Comparison of ENCODE assay signal across 9 cellular contexts in genomic region chr9:33524431-33524947, GRCh38. TPM values are rescaled to one million over a fixed set of nuclear protein-coding genes. Genes with fewer than 3 reads are reported as not detected.
A peak's percentile ranks its signal among the peaks of the same experiment; 100 is the strongest.
DNase-seq lines count a peak whose midpoint lies in the region; ATAC-seq and TF ChIP-seq lines count a peak whose summit lies in the region.
"Had no signal": no experiment of that assay in that cellular context is flagged by ENCODE, and none has a peak within 500 bp of the region (broad histone marks: within the 10 kb centered on the region; RNA-seq: fewer than 3 reads in every experiment).

No MANE protein-coding gene starts in this region.

- H3K36me3 Mint-ChIP-seq in effector memory CD8-positive, alpha-beta T cell (ENCODE audit: insufficient read depth): no peaks in the 10 kb centered on the region
- no peaks in the 10 kb centered on the region for H3K36me3 Mint-ChIP-seq in neural progenitor cell

- H4K20me1 ChIP-seq in neural progenitor cell (ENCODE audit: low read depth): no peaks in the 10 kb centered on the region
- H4K20me1 ChIP-seq: BLaER1 had no signal

- H3K4me2 ChIP-seq in neural progenitor cell: peak overlapping the region; percentile 96
- H3K4me2 ChIP-seq: BLaER1 had no signal

- H3K9me3 ChIP-seq in Panc1 (ENCODE audit: control insufficient read depth, insufficient read depth, low read depth, low read length): no peaks in the 10 kb centered on the region
- no peaks in the 10 kb centered on the region for H3K9me3 ChIP-seq in neural progenitor cell (ENCODE audit: low read depth)

- H3K27ac ChIP-seq in Panc1 (ENCODE audit: low read length) (peak overlapping the region; percentile 23; the same call in 1 of the 2 replicates), neural progenitor cell (no peak overlapping the region)
- H3K27ac ChIP-seq: BLaER1 had no signal

- POLR2A ChIA-PET in Panc1 (lab: Charles Lee): interaction anchor here (0.6 kb wide), 1 partner anchor 132 kb away, joined by 3 read pairs; no protein-coding TSS in a partner anchor

- CTCF ChIA-PET in Panc1 (lab: Charles Lee): interaction anchor here (0.6 to 3.0 kb wide), 5 partner anchors 71 to 232 kb away, joined by 3 to 9 read pairs (median 5); no protein-coding TSS in a partner anchor

- peaks cover 5% of the 10 kb centered on the region for H3K79me2 ChIP-seq in neural progenitor cell (ENCODE audit: low read depth)

- H3K36me3 ChIP-seq in Panc1 (ENCODE audit: control insufficient read depth, insufficient read depth, low read length) (no peaks in the 10 kb centered on the region), neural progenitor cell (no peaks in the 10 kb centered on the region)
- H3K36me3 ChIP-seq: BLaER1 had no signal

- peaks cover 70 to 76% of the 10 kb centered on the region in 2 donors for H3K27me3 Mint-ChIP-seq in effector memory CD8-positive, alpha-beta T cell
- peaks cover 2% of the 10 kb centered on the region for H3K27me3 Mint-ChIP-seq in neural progenitor cell (ENCODE audit: insufficient read depth, low read depth)

- peak; percentile 66 for DNase-seq in DMS53 (lab: John Stamatoyannopoulos, UW)
- no peak for DNase-seq in DMS53 treated with DMSO at 0.1 percent for 48 hours (lab: John Stamatoyannopoulos, UW; ENCODE audit: unreplicated experiment)
- DNase-seq in Panc1 (ENCODE audit: low read depth, low spot score): no peak
- DNase-seq in effector memory CD8-positive, alpha-beta T cell: no peak
- peak; percentile 39 for DNase-seq in neural progenitor cell (ENCODE audit: low spot score)

- H3K4me3 Mint-ChIP-seq in effector memory CD8-positive, alpha-beta T cell: peak overlapping the region; percentile 79 to 80
- peak overlapping the region; percentile 97 for H3K4me3 Mint-ChIP-seq in neural progenitor cell

- peaks cover 2% of the 10 kb centered on the region for H3F3A ChIP-seq in neural progenitor cell (ENCODE audit: low read depth)

- H3K27me3 ChIP-seq in Panc1 (ENCODE audit: control insufficient read depth, insufficient read depth, low read length): no peaks in the 10 kb centered on the region; the same call in 1 of the 2 replicates
- H3K27me3 ChIP-seq in neural progenitor cell: peaks cover 13% of the 10 kb centered on the region

- H2AFZ ChIP-seq in neural progenitor cell (replicated peaks): peak overlapping the region; percentile 96

- H3K27ac Mint-ChIP-seq in effector memory CD8-positive, alpha-beta T cell: no peak overlapping the region
- no peak overlapping the region for H3K27ac Mint-ChIP-seq in neural progenitor cell

- no peak overlapping the region for H3K9ac ChIP-seq in neural progenitor cell
- H3K9ac ChIP-seq: BLaER1 had no signal

- H3K4me1 ChIP-seq in Panc1 (ENCODE audit: control insufficient read depth, insufficient read depth, low read length): no peaks in the 10 kb centered on the region
- peaks cover 6% of the 10 kb centered on the region for H3K4me1 ChIP-seq in neural progenitor cell
- H3K4me1 ChIP-seq: BLaER1 had no signal

- ATAC-seq in Panc1 (peak; percentile 44), HG03460 (IDR thresholded peaks at IDR 0.05; ENCODE audit: unreplicated experiment) (no peak), HG02763 (IDR thresholded peaks at IDR 0.05; ENCODE audit: unreplicated experiment) (no peak), HG03280 (IDR thresholded peaks at IDR 0.05; ENCODE audit: unreplicated experiment) (no peak)
- peak; percentile 31 for ATAC-seq in effector memory CD8-positive, alpha-beta T cell (replicated peaks)

- BruUV-seq in Panc1 (replicated peaks; lab: Mats Ljungman, UMichigan): no TSS peak

- no peaks in the 10 kb centered on the region for H3K9me3 Mint-ChIP-seq in effector memory CD8-positive, alpha-beta T cell
- H3K9me3 Mint-ChIP-seq in neural progenitor cell: no peaks in the 10 kb centered on the region

- in situ Hi-C loops in Panc1 (cut with HindIII; ENCODE audit: low pct_unique_long_range_greater_than_20kb, low sequenced_read_pairs): no loop called here

- intact Hi-C loops in Panc1 (cut with micrococcal nuclease; ENCODE audit: unreplicated experiment): loop anchor here (5.0 kb wide), 1 partner anchor 198 kb away; no protein-coding TSS in a partner anchor

- no peak for TF ChIP-seq CTCF in Panc1 (IDR thresholded peaks at IDR 0.05)
- no peak for TF ChIP-seq CTCF in neural progenitor cell (IDR thresholded peaks at IDR 0.05)

- H3K4me3 ChIP-seq in Panc1 (ENCODE audit: low read depth in 2 of 2, low read length in 2 of 2): peak overlapping the region; percentile 46 to 53
- peak overlapping the region; percentile 65 for H3K4me3 ChIP-seq in neural progenitor cell
- H3K4me3 ChIP-seq: BLaER1 had no signal

- H3K4me1 Mint-ChIP-seq in effector memory CD8-positive, alpha-beta T cell (ENCODE audit: low read depth in 2 of 2): peaks cover 4 to 10% of the 10 kb centered on the region in 2 donors
- peaks cover 10% of the 10 kb centered on the region for H3K4me1 Mint-ChIP-seq in neural progenitor cell

RNA-seq across cellular contexts. Expression of gene ANKRD18B, which starts 0.4 kb away (rescaled TPM):
- total RNA-seq in Panc1 (2021; ENCODE audit: unreplicated experiment): 7.3 TPM
- polyA plus RNA-seq in Panc1 (2012; ENCODE audit: insufficient read length): 1.2 TPM
- 10.3 and 14.7 TPM in 2 replicates for total RNA-seq in neural progenitor cell (ENCODE audit: low replicate concordance)

RNA-seq across cellular contexts. Expression of gene NOL6, which starts 50.8 kb away (rescaled TPM):
- total RNA-seq in Panc1 (2021; ENCODE audit: unreplicated experiment): 75.1 TPM
- polyA plus RNA-seq in Panc1 (2012; ENCODE audit: insufficient read length): 42.0 TPM
- total RNA-seq in neural progenitor cell (ENCODE audit: low replicate concordance): 9.2 and 16.9 TPM in 2 replicates

Comparison
In these comparisons a context has a peak if more than half of its experiments do, and no peak if none do; other contexts are left out.
1. DNase-seq: peak in DMS53 (single experiment) and neural progenitor cell (single experiment); none in DMS53 treated with DMSO at 0.1 percent for 48 hours (single experiment), Panc1 (single experiment) and effector memory CD8-positive, alpha-beta T cell (0 of 3).
2. ATAC-seq: peak in Panc1 (single experiment) and effector memory CD8-positive, alpha-beta T cell (single experiment); none in HG03460 (single experiment), HG02763 (single experiment) and HG03280 (single experiment).